ENCODE assay signal across 1 cellular context in the genomic region with DNA sequence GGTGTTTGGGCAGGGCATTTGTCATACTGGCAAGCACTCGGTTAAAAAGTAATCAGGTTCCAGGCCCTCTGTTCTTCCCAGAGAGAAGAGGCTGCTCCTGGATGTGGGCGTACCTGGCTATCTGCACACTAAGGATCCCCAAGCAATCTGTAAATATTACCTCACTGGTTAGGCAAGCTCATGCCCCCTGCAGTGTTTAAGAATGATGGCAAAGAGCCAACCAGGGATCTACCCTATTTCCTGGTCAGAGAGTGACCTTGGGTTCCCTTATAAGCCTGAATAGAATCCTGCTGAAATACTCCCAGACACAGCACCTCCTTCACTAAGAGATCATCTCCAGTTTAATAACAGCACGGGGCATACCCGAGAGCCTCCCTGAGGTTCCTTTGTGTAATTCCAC.
TF ChIP-seq lines count a peak whose summit lies in the region.

No MANE protein-coding gene starts in this region.

TF ChIP-seq in HepG2, 621 proteins besides CTCF, POLR2A, EP300 and RAD21 (continued from another document):
- TF ChIP-seq ARID3A (IDR thresholded peaks at IDR 0.05; ENCODE audit: low read depth, low read length) = 0 out of 2 replicates have a peak, but pooled peaks have one; percentile 4
- peak; percentile 61; the same call in 1 of the 2 replicates for TF ChIP-seq ESRRA (CRISPR knock-in tag; IDR thresholded peaks at IDR 0.05; ENCODE audit: low read depth)
- TF ChIP-seq ATF2 (CRISPR knock-in tag; IDR thresholded peaks at IDR 0.05) = 0 out of 2 replicates have a peak, but pooled peaks have one; percentile 47
- TF ChIP-seq CEBPG (CRISPR knock-in tag; IDR thresholded peaks at IDR 0.05) = peak; percentile 86
- 0 out of 2 replicates have a peak, but pooled peaks have one; percentile 50 for TF ChIP-seq JUN (CRISPR knock-in tag; IDR thresholded peaks at IDR 0.05)
- TF ChIP-seq NR0B2 (CRISPR knock-in tag; IDR thresholded peaks at IDR 0.05) = no peak
- TF ChIP-seq, protein P1, sequence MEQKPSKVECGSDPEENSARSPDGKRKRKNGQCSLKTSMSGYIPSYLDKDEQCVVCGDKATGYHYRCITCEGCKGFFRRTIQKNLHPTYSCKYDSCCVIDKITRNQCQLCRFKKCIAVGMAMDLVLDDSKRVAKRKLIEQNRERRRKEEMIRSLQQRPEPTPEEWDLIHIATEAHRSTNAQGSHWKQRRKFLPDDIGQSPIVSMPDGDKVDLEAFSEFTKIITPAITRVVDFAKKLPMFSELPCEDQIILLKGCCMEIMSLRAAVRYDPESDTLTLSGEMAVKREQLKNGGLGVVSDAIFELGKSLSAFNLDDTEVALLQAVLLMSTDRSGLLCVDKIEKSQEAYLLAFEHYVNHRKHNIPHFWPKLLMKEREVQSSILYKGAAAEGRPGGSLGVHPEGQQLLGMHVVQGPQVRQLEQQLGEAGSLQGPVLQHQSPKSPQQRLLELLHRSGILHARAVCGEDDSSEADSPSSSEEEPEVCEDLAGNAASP (CRISPR knock-in tag; IDR thresholded peaks at IDR 0.05; ENCODE audit: borderline replicate concordance) = peak; percentile 43; the same call in 1 of the 2 replicates
- TF ChIP-seq NCOA1 (CRISPR knock-in tag; IDR thresholded peaks at IDR 0.05) = no peak
- no peak for TF ChIP-seq CBX2 (IDR thresholded peaks at IDR 0.05; ENCODE audit: low read depth, low read length)
- no peak for TF ChIP-seq CBX2 (CRISPR knock-in tag; IDR thresholded peaks at IDR 0.05; ENCODE audit: low read depth)
- no peak for TF ChIP-seq ZNF431 (CRISPR knock-in tag; IDR thresholded peaks at IDR 0.05; ENCODE audit: borderline replicate concordance, low read depth)
- 0 out of 2 replicates have a peak, but pooled peaks have one; percentile 40 for TF ChIP-seq ISL2 (CRISPR knock-in tag; IDR thresholded peaks at IDR 0.05)
- TF ChIP-seq ZSCAN22 (CRISPR knock-in tag; IDR thresholded peaks at IDR 0.05) = no peak
- no peak for TF ChIP-seq ZNF644 (CRISPR knock-in tag; IDR thresholded peaks at IDR 0.05; ENCODE audit: low read depth)
- TF ChIP-seq JUNB (CRISPR knock-in tag; IDR thresholded peaks at IDR 0.05; ENCODE audit: borderline replicate concordance) = no peak
- TF ChIP-seq ZSCAN29 (CRISPR knock-in tag; conservative IDR thresholded peaks at IDR 0.05) = no peak
- TF ChIP-seq KLF15 (CRISPR knock-in tag; IDR thresholded peaks at IDR 0.05; ENCODE audit: borderline replicate concordance) = no peak
- no peak for TF ChIP-seq ZNF674 (CRISPR knock-in tag; IDR thresholded peaks at IDR 0.05; ENCODE audit: low read depth)
- no peak for TF ChIP-seq ZNF749 (CRISPR knock-in tag; IDR thresholded peaks at IDR 0.05; ENCODE audit: borderline replicate concordance)
- no peak for TF ChIP-seq SETDB1 (CRISPR knock-in tag; IDR thresholded peaks at IDR 0.05; ENCODE audit: borderline replicate concordance)
- no peak for TF ChIP-seq MEIS2 (CRISPR knock-in tag; IDR thresholded peaks at IDR 0.05)
- 0 out of 2 replicates have a peak, but pooled peaks have one; percentile 15 for TF ChIP-seq ZMYM4 (CRISPR knock-in tag; IDR thresholded peaks at IDR 0.05)
- TF ChIP-seq MYC (CRISPR knock-in tag; IDR thresholded peaks at IDR 0.05; ENCODE audit: borderline replicate concordance) = no peak
- TF ChIP-seq, protein P2, sequence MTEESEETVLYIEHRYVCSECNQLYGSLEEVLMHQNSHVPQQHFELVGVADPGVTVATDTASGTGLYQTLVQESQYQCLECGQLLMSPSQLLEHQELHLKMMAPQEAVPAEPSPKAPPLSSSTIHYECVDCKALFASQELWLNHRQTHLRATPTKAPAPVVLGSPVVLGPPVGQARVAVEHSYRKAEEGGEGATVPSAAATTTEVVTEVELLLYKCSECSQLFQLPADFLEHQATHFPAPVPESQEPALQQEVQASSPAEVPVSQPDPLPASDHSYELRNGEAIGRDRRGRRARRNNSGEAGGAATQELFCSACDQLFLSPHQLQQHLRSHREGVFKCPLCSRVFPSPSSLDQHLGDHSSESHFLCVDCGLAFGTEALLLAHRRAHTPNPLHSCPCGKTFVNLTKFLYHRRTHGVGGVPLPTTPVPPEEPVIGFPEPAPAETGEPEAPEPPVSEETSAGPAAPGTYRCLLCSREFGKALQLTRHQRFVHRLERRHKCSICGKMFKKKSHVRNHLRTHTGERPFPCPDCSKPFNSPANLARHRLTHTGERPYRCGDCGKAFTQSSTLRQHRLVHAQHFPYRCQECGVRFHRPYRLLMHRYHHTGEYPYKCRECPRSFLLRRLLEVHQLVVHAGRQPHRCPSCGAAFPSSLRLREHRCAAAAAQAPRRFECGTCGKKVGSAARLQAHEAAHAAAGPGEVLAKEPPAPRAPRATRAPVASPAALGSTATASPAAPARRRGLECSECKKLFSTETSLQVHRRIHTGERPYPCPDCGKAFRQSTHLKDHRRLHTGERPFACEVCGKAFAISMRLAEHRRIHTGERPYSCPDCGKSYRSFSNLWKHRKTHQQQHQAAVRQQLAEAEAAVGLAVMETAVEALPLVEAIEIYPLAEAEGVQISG (CRISPR knock-in tag; IDR thresholded peaks at IDR 0.05) = 0 out of 2 replicates have a peak, but pooled peaks have one; percentile 39
- TF ChIP-seq ZNF850 (CRISPR knock-in tag; conservative IDR thresholded peaks at IDR 0.05) = no peak
- TF ChIP-seq ZNF841 (CRISPR knock-in tag; IDR thresholded peaks at IDR 0.05; ENCODE audit: borderline replicate concordance) = no peak
- TF ChIP-seq NR3C1 (CRISPR knock-in tag; IDR thresholded peaks at IDR 0.05) = no peak
- TF ChIP-seq SIX4 (CRISPR knock-in tag; IDR thresholded peaks at IDR 0.05) = no peak
- TF ChIP-seq TBP (CRISPR knock-in tag; IDR thresholded peaks at IDR 0.05) = no peak
- no peak for TF ChIP-seq ZNF773 (CRISPR knock-in tag; IDR thresholded peaks at IDR 0.05; ENCODE audit: borderline replicate concordance)
- no peak for TF ChIP-seq ZNF740 (CRISPR knock-in tag; IDR thresholded peaks at IDR 0.05)
- no peak for TF ChIP-seq FOXA1 (IDR thresholded peaks at IDR 0.05)
- TF ChIP-seq FOXA1 (CRISPR knock-in tag; IDR thresholded peaks at IDR 0.05) = peak; percentile 41; the same call in 1 of the 2 replicates
- no peak for TF ChIP-seq NKX3-1 (CRISPR knock-in tag; IDR thresholded peaks at IDR 0.05)
- peak; percentile 53; the same call in 1 of the 2 replicates for TF ChIP-seq SALL1 (CRISPR knock-in tag; IDR thresholded peaks at IDR 0.05)
- TF ChIP-seq, protein P3, sequence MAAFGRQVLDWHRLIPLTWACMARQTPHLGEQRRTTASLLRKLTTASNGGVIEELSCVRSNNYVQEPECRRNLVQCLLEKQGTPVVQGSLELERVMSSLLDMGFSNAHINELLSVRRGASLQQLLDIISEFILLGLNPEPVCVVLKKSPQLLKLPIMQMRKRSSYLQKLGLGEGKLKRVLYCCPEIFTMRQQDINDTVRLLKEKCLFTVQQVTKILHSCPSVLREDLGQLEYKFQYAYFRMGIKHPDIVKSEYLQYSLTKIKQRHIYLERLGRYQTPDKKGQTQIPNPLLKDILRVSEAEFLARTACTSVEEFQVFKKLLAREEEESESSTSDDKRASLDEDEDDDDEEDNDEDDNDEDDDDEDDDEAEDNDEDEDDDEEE (CRISPR knock-in tag; IDR thresholded peaks at IDR 0.05) = no peak
- TF ChIP-seq RELA (CRISPR knock-in tag; IDR thresholded peaks at IDR 0.05) = no peak
- TF ChIP-seq CHCHD3 (CRISPR knock-in tag; IDR thresholded peaks at IDR 0.05) = no peak
- TF ChIP-seq ZEB1 (IDR thresholded peaks at IDR 0.05; ENCODE audit: insufficient replicate concordance, low read depth) = peak; percentile 47
- TF ChIP-seq PLSCR1 (CRISPR knock-in tag; IDR thresholded peaks at IDR 0.05; ENCODE audit: borderline replicate concordance) = no peak
- no peak for TF ChIP-seq ZNF639 (CRISPR knock-in tag; conservative IDR thresholded peaks at IDR 0.05)
- no peak for TF ChIP-seq ZNF790 (CRISPR knock-in tag; IDR thresholded peaks at IDR 0.05; ENCODE audit: borderline replicate concordance)
- peak; percentile 53; the same call in 1 of the 2 replicates for TF ChIP-seq FOXA3 (CRISPR knock-in tag; IDR thresholded peaks at IDR 0.05)
- TF ChIP-seq KAT8 (CRISPR knock-in tag; IDR thresholded peaks at IDR 0.05) = peak; percentile 16; the same call in 1 of the 2 replicates
- TF ChIP-seq ZNF510 (CRISPR knock-in tag; IDR thresholded peaks at IDR 0.05; ENCODE audit: low read depth) = 0 out of 2 replicates have a peak, but pooled peaks have one; percentile 34
- no peak for TF ChIP-seq ZNF207 (IDR thresholded peaks at IDR 0.05; ENCODE audit: borderline replicate concordance)
- no peak for TF ChIP-seq FIP1L1 (IDR thresholded peaks at IDR 0.05; ENCODE audit: borderline replicate concordance, insufficient read depth, low read depth, low read length)
- peak; percentile 27; the same call in 1 of the 2 replicates for TF ChIP-seq ZSCAN5A (CRISPR knock-in tag; IDR thresholded peaks at IDR 0.05; ENCODE audit: borderline replicate concordance)
- TF ChIP-seq POGZ (CRISPR knock-in tag; IDR thresholded peaks at IDR 0.05) = peak; percentile 63
- TF ChIP-seq ZNF543 (CRISPR knock-in tag; IDR thresholded peaks at IDR 0.05) = no peak
